In genomic region chr3:197908957-197909701, GRCh38 we compare ENCODE assay signal across 22 cellular contexts. TPM values are rescaled to one million over a fixed set of nuclear protein-coding genes. Genes with fewer than 3 reads are reported as not detected.
A peak's percentile ranks its signal among the peaks of the same experiment; 100 is the strongest.
DNase-seq lines count a peak whose midpoint lies in the region; ATAC-seq, FAIRE-seq and TF ChIP-seq lines count a peak whose summit lies in the region.
"Had no signal": no experiment of that assay in that cellular context is flagged by ENCODE, and none has a peak within 500 bp of the region (broad histone marks: within the 10 kb centered on the region; RNA-seq: fewer than 3 reads in every experiment).

No MANE protein-coding gene starts in this region.

- H3K18ac ChIP-seq in H1 (ENCODE audit: extremely low read depth, low read length), result no peak overlapping the region

- CTCF ChIA-PET in H1 (lab: Charles Lee; ENCODE audit: partially characterized antibody), result interaction anchor here (7.0 kb wide), 1 partner anchor 34 kb away, joined by 22 read pairs; no protein-coding TSS in a partner anchor

- no peak overlapping the region for H2BK20ac ChIP-seq in H1 (ENCODE audit: low read length)

- no peak overlapping the region for H2AK5ac ChIP-seq in H1 (ENCODE audit: low read depth, low read length)

- H3K23me2 ChIP-seq in H1 (ENCODE audit: low read depth, low read length), result no peaks in the 10 kb centered on the region

- H3K79me1 ChIP-seq in H1 (ENCODE audit: low read depth, low read length), result no peaks in the 10 kb centered on the region

- no peak overlapping the region for H4K91ac ChIP-seq in H1 (replicated peaks; ENCODE audit: insufficient read length, low read length)

- no peaks in the 10 kb centered on the region for H3K79me2 ChIP-seq in H1 (ENCODE audit: control insufficient read depth in 1 of 2, insufficient read depth in 2 of 2, low read length in 2 of 2)

- no peaks in the 10 kb centered on the region for H4K20me1 ChIP-seq in H1 (replicated peaks in 1 of 2; ENCODE audit: control insufficient read depth in 1 of 2, insufficient read depth in 2 of 2, low read length in 2 of 2)

- no peak overlapping the region for H4K5ac ChIP-seq in H1 (ENCODE audit: insufficient read length, low read depth, low read length)

- H2AFZ ChIP-seq in H1 (ENCODE audit: low read length), result no peak overlapping the region
- H2AFZ ChIP-seq: GM23338 had no signal

- no peak overlapping the region for H2BK15ac ChIP-seq in H1 (ENCODE audit: low read length)

- no peaks in the 10 kb centered on the region for H3K36me3 ChIP-seq in H1 (ENCODE audit: control insufficient read depth in 2 of 4, insufficient read depth in 4 of 4, low read length in 3 of 4)

- H3K4me2 ChIP-seq in H1 (ENCODE audit: insufficient read depth in 1 of 2, low read depth in 2 of 2, low read length in 2 of 2), result no peak overlapping the region
- H3K4me2 ChIP-seq: GM23338 had no signal

- H3K9me3 ChIP-seq in H1 (ENCODE audit: insufficient read depth in 2 of 2, low read depth in 1 of 2, low read length in 1 of 2), result no peaks in the 10 kb centered on the region

- H3K27me3 ChIP-seq in H1 (replicated peaks in 1 of 4; ENCODE audit: control insufficient read depth in 3 of 4, extremely low read depth in 1 of 4, insufficient read depth in 3 of 4, low read length in 3 of 4), result no peaks in the 10 kb centered on the region

- ATAC-seq in HG02571 (IDR thresholded peaks at IDR 0.05; ENCODE audit: unreplicated experiment) (no peak), GM21825 (IDR thresholded peaks at IDR 0.05; ENCODE audit: unreplicated experiment) (no peak)
- ATAC-seq: GM23338, HCT116, SK-N-SH treated with all-trans-retinoic acid at 6 μM for 48 hours had no signal

- FAIRE-seq in H1 (lab: Jason Lieb, UNC), result no peak
- FAIRE-seq: G401.6 had no signal

- peaks cover 0 to 8% (median 2%) of the 10 kb centered on the region in 4 experiments; a peak in 2 of 7 replicates for H3K4me1 ChIP-seq in H1 (replicated peaks in 1 of 4; ENCODE audit: control insufficient read depth in 3 of 4, insufficient read depth in 4 of 4, low read length in 3 of 4)

- DNase-seq in ELR (ENCODE audit: low read depth) (peak; percentile 32), H1 (ENCODE audit: low read depth in 1 of 2, low spot score in 2 of 2) (no peak), kidney tubule cell (ENCODE audit: low spot score) (peak; percentile 23), DMS153 treated with DMSO at 0.1 percent for 48 hours (lab: John Stamatoyannopoulos, UW; ENCODE audit: unreplicated experiment) (no peak)
- DNase-seq: ACHN, AML-193, DMS79 treated with DMSO at 0.1 percent for 48 hours, Karpas-422, NCI-H1417 treated with DMSO at 0.1 percent for 48 hours, NCI-H187 treated with DMSO at 0.1 percent for 48 hours, NCI-H345, NCI-H524 treated with DMSO at 0.1 percent for 48 hours, RPMI8226, SHP77 treated with DMSO at 0.1 percent for 48 hours had no signal

- H3K9ac ChIP-seq in H1 (replicated peaks in 1 of 4; ENCODE audit: extremely low read depth in 1 of 4, low read depth in 3 of 4, low read length in 3 of 4), result no peak overlapping the region

- TF ChIP-seq CTCF in H1 (IDR thresholded peaks at IDR 0.05; ENCODE audit: control extremely low read depth in 1 of 3, insufficient read depth in 1 of 3, low read depth in 1 of 3, low read length in 3 of 3), result no peak

- WGBS in H1 (ENCODE audit: extremely low coverage in 1 of 2, insufficient coverage in 1 of 2, insufficient read length in 1 of 2, insufficient replicate concordance in 2 of 2, low coverage in 1 of 2, low lambda C conversion rate in 2 of 2, missing lambda C conversion rate in 1 of 2), 2 experiments, result 88% methylated on average over 4 of the region's 4 CpGs; no CpG with 5 or more reads in 1 of the 2 experiments

- H4K8ac ChIP-seq in H1 (ENCODE audit: extremely low read depth, insufficient read depth, low read length), result no peak overlapping the region

- no peak overlapping the region for H3K4ac ChIP-seq in H1 (replicated peaks; ENCODE audit: insufficient read length, low read depth, low read length)

- TF ChIP-seq RAD21 in Ishikawa (IDR thresholded peaks at IDR 0.05; ENCODE audit: low read depth) (no peak), H1 (IDR thresholded peaks at IDR 0.05 in 1 of 2, conservative IDR thresholded peaks at IDR 0.05 in 1 of 2; ENCODE audit: low read depth in 2 of 2, low read length in 2 of 2) (no peak)

- TF ChIP-seq EP300 in Ishikawa (IDR thresholded peaks at IDR 0.05; ENCODE audit: borderline replicate concordance) (no peak), H1 (IDR thresholded peaks at IDR 0.05; ENCODE audit: borderline replicate concordance in 1 of 2, low read depth in 2 of 2, low read length in 2 of 2) (no peak)

- no peak overlapping the region for H3K14ac ChIP-seq in H1 (ENCODE audit: insufficient read length)

- no peak overlapping the region for H2BK12ac ChIP-seq in H1 (ENCODE audit: low read depth, low read length)

- POLR2A ChIA-PET in H1 (lab: Charles Lee; ENCODE audit: partially characterized antibody), result interaction anchor here (0.6 to 0.8 kb wide), 2 partner anchors 17 to 50 kb away, joined by 3 to 5 read pairs; no protein-coding TSS in a partner anchor

- H3K27ac ChIP-seq in H1 (ENCODE audit: low read depth, low read length), result no peak overlapping the region
- H3K27ac ChIP-seq: C4-2B had no signal

- no peak overlapping the region for H2BK120ac ChIP-seq in H1 (replicated peaks; ENCODE audit: low read depth, low read length)

- H3K4me3 ChIP-seq in H1 (ENCODE audit: extremely low read depth in 1 of 4, insufficient read depth in 2 of 4, low read depth in 3 of 4, low read length in 4 of 4), result no peak overlapping the region
- H3K4me3 ChIP-seq: GM23338 had no signal

- no peak overlapping the region for H3K23ac ChIP-seq in H1 (ENCODE audit: insufficient read length)

- TF ChIP-seq POLR2A in H1 (IDR thresholded peaks at IDR 0.05; ENCODE audit: control extremely low read depth in 1 of 2, low read depth in 2 of 2, low read length in 2 of 2), result no peak

- H3K56ac ChIP-seq in H1 (replicated peaks; ENCODE audit: insufficient read length, low read depth, low read length), result no peak overlapping the region

- no peak overlapping the region for H2BK5ac ChIP-seq in H1 (ENCODE audit: low read depth, low read length)

TF ChIP-seq in Ishikawa, 13 proteins besides CTCF, POLR2A, EP300 and RAD21:
- no peak for TF ChIP-seq TCF12 (IDR thresholded peaks at IDR 0.05; ENCODE audit: low read depth)
- peak; percentile 63 for TF ChIP-seq CEBPB (IDR thresholded peaks at IDR 0.05)
TF ChIP-seq in Ishikawa: peak in this region for 1.

TF ChIP-seq in H1, 55 proteins besides CTCF, POLR2A, EP300 and RAD21:
- TF ChIP-seq MAX (IDR thresholded peaks at IDR 0.05) (no peak), CTBP2 (IDR thresholded peaks at IDR 0.05; ENCODE audit: borderline replicate concordance, insufficient read depth, insufficient read length, low read length) (no peak), GABPA (IDR thresholded peaks at IDR 0.05; ENCODE audit: borderline replicate concordance, insufficient read depth, low read length) (no peak), CEBPB (IDR thresholded peaks at IDR 0.05; ENCODE audit: low read depth, low read length) (peak; percentile 36; the same call in 1 of the 2 replicates), TEAD4 (IDR thresholded peaks at IDR 0.05; ENCODE audit: low read depth, low read length) (no peak)

RNA-seq across cellular contexts. Expression of gene RPL35A, which starts 40.9 kb away (rescaled TPM):
- 1,393 and 1,439 TPM in 2 replicates for total RNA-seq in H1 (2021; fragmentation: NEBNext Ultra II Directional; extraction: Animal tissue kit (Norgen Biotek cat#: 25700))
- 377 and 695 TPM in 2 replicates for polyA plus RNA-seq in H1 (2011; rRNA removed)
- polyA plus RNA-seq in H1 (2011; cell fraction: cytosol; rRNA removed), result 851 TPM
- 253 TPM for polyA plus RNA-seq in H1 (2011; cell fraction: nucleus; rRNA removed)
- polyA plus RNA-seq in H1 (2012, experiment 1 of 2), result 2,271 to 3,969 TPM (median 2,398 TPM) in 4 replicates
- 6,337 TPM for polyA plus RNA-seq in H1 (2012, experiment 2 of 2)
- polyA plus RNA-seq in H1 (2013, experiment 1 of 2), result 3,875 TPM
- 3,762 TPM for polyA plus RNA-seq in H1 (2013, experiment 2 of 2)
- 145 and 208 TPM in 2 replicates for polyA minus RNA-seq in H1 (2011; rRNA and poly(A)+ RNA removed)
- polyA minus RNA-seq in H1 (2011; cell fraction: cytosol; rRNA and poly(A)+ RNA removed), result 204 TPM
- polyA minus RNA-seq in H1 (2011; cell fraction: nucleus; rRNA and poly(A)+ RNA removed), result 176 TPM

RNA-seq across cellular contexts. Expression of gene LMLN, which starts 50.9 kb away (rescaled TPM):
- total RNA-seq in H1 (2021; fragmentation: NEBNext Ultra II Directional; extraction: Animal tissue kit (Norgen Biotek cat#: 25700)), result 4.7 and 5.0 TPM in 2 replicates
- 3.0 and 3.9 TPM in 2 replicates for polyA plus RNA-seq in H1 (2011; rRNA removed)
- 3.7 TPM for polyA plus RNA-seq in H1 (2011; cell fraction: cytosol; rRNA removed)
- polyA plus RNA-seq in H1 (2011; cell fraction: nucleus; rRNA removed), result 5.5 TPM
- 2.5 to 4.5 TPM (median 2.7 TPM) in 4 replicates for polyA plus RNA-seq in H1 (2012, experiment 1 of 2)
- polyA plus RNA-seq in H1 (2012, experiment 2 of 2), result 0.14 TPM
- polyA plus RNA-seq in H1 (2013, experiment 1 of 2), result 4.5 TPM
- 4.3 TPM for polyA plus RNA-seq in H1 (2013, experiment 2 of 2)
- polyA minus RNA-seq in H1 (2011; rRNA and poly(A)+ RNA removed), result 4.9 and 8.3 TPM in 2 replicates
- 3.2 TPM for polyA minus RNA-seq in H1 (2011; cell fraction: cytosol; rRNA and poly(A)+ RNA removed)
- 11.7 TPM for polyA minus RNA-seq in H1 (2011; cell fraction: nucleus; rRNA and poly(A)+ RNA removed)

Comparison
In these comparisons a context has a peak if more than half of its experiments do, and no peak if none do; other contexts are left out.
1. DNase-seq: peak in ELR (single experiment) and kidney tubule cell (single experiment); none in H1 (0 of 2) and DMS153 treated with DMSO at 0.1 percent for 48 hours (single experiment).